ENCODE assay signal across 27 cellular contexts in the genomic region with DNA sequence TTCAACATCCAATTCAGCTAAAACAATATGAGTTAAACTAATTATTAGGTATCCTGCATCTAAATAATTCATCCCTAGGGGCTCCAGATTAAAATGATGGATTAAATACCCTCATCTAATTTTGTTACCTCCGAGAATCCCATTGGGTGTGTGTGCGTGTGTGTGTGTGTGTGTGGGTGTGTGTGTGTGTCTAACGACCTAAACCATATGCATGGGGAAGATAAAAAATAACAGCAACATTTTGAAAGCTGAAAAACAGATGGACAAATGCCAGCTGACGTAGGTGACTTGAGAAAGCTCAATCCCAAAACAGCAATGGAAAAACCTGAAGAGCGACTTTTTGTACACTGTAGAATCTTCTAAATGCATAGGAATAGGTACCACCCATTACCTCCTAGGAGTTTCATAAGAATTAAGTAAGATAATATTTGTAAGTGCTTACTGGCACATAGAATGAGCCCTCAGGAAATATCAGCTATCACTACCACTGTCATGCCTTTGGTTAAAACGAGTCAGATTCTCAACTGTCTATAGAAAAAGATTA.
"Had no signal": no experiment of that assay in that cellular context is flagged by ENCODE, and none has a peak within 500 bp of the region (broad histone marks: within the 10 kb centered on the region; RNA-seq: fewer than 3 reads in every experiment).

No MANE protein-coding gene starts in this region.

- DNase-seq: activated B cell treated with CpG ODN at 0.5 μM for 24 hours; activated CD4-positive, alpha-beta T cell treated with anti-CD3 and anti-CD28 coated beads for 1 hour; activated CD4-positive, alpha-beta T cell treated with anti-CD3 and anti-CD28 coated beads, Interleukin-2, amount 10 ng/mL, durations not matched to agents 24 days and 14 days; activated CD4-positive, alpha-beta T cell treated with anti-CD3 and anti-CD28 coated beads, Interleukin-2, amount 50 U/mL, for 48 hours; activated CD8-positive, alpha-beta memory T cell treated with anti-CD3 and anti-CD28 coated beads, Interleukin-2, amount 10 ng/mL, durations not matched to agents 7 days and 5 days; activated effector memory CD4-positive, alpha-beta T cell treated with Interleukin-2 at 50 U/mL for 16 hours; activated naive CD4-positive, alpha-beta T cell; activated T-cell treated with anti-CD3 and anti-CD28 coated beads, Interleukin-2, amount 50 U/mL, for 24 hours; amygdala; KG1; NCI-H1092; NCI-H1417; NCI-H1930; NCI-H2171; NCI-H2227 treated with DMSO at 0.1 percent for 48 hours; NCI-H526; NCI-H774; NK-92 treated with Interleukin-12 subunit alpha and Interleukin-12 subunit beta, amount 100 ng/mL, for 24 hours; OCI-M1; SHP77; T-helper 9 cell had no signal

- H3K9me3 ChIP-seq: SJSA1 had no signal

- ATAC-seq: activated CD8-positive, alpha-beta memory T cell treated with anti-CD3 and anti-CD28 coated beads, Interleukin-2, amount 10 ng/mL, durations not matched to agents 7 days and 5 days; SK-N-SH treated with all-trans-retinoic acid at 6 μM for 48 hours had no signal

- H3K27me3 ChIP-seq: cardiac muscle cell, SJSA1 had no signal

- H3K36me3 ChIP-seq: cardiac muscle cell, SJSA1 had no signal

- H3K4me3 ChIP-seq: cardiac muscle cell, SJSA1 had no signal

- FAIRE-seq: astrocyte, RCC 7860, TTC549 had no signal

- H3K4me1 ChIP-seq: SJSA1 had no signal

- H3K27ac ChIP-seq: cardiac muscle cell, SJSA1 had no signal
